18 cellular contexts compared by ENCODE assay signal in the genomic region with DNA sequence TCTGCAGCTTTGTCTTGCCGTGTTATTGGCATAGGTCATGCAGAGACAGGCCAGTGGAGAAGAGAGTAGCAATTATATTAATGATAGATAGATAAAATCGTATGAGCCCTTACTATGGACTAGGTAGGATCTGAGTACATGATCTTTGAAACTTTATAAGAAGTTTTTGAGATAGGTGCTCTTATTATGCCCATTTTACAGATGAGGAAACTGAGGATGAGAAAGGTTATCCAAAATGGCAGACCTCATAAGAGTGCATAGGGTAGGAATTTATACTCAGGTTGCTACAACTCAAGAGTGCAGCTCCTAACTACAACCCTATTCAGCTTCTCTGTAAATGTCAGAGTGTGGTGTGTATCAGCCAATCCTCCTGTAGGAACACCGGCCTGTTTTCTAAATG.
"Had no signal": no experiment of that assay in that cellular context is flagged by ENCODE, and none has a peak within 500 bp of the region (broad histone marks: within the 10 kb centered on the region; RNA-seq: fewer than 3 reads in every experiment).

No MANE protein-coding gene starts in this region.

- DNase-seq: activated CD8-positive, alpha-beta memory T cell treated with anti-CD3 and anti-CD28 coated beads, Interleukin-2, amount 50 U/mL, for 48 hours; activated naive CD8-positive, alpha-beta T cell treated with anti-CD3 and anti-CD28 coated beads, Interleukin-2, amount 50 U/mL, for 24 hours; activated T-cell treated with anti-CD3 and anti-CD28 coated beads, Interleukin-2, amount 50 U/mL, for 24 hours; dermis blood vessel endothelial cell; effector CD4-positive, alpha-beta T cell; gastrocnemius medialis; glutamatergic neuron; left ventricle myocardium inferior; mucosa of descending colon; ovary; right lobe of liver; stimulated activated CD4-positive, alpha-beta T cell treated with anti-CD3 and anti-CD28 coated beads, Interleukin-2, amount 100 ng/mL, for 48 hours; stimulated activated naive CD8-positive, alpha-beta T cell treated with anti-CD3 and anti-CD28 coated beads, Interleukin-15, Interleukin-2, amounts not matched to agents 100 U/mL and 50 U/mL, for 24 hours; testis; transverse colon had no signal

- H3K36me3 ChIP-seq: gastrocnemius medialis, left ventricle myocardium inferior, ovary, right lobe of liver, transverse colon had no signal

- H3K27ac ChIP-seq: gastrocnemius medialis, left ventricle myocardium inferior, ovary, right lobe of liver, testis, transverse colon, VCaP had no signal

- H3K4me1 ChIP-seq: gastrocnemius medialis, left ventricle myocardium inferior, right lobe of liver, testis, transverse colon had no signal

- H3K27me3 ChIP-seq: gastrocnemius medialis, ovary, right lobe of liver, testis had no signal

- ATAC-seq: gastrocnemius medialis; mucosa of descending colon; natural killer cell treated with Interleukin-12 subunit alpha and Interleukin-12 subunit beta and Interleukin-15 and Interleukin-18, amount 100 ng/mL, for 72 hours; right lobe of liver; stimulated activated naive CD8-positive, alpha-beta T cell treated with anti-CD3 and anti-CD28 coated beads, Interleukin-15, Interleukin-2, amounts not matched to agents 100 U/mL and 50 U/mL, for 24 hours had no signal

- H3K9me3 ChIP-seq: gastrocnemius medialis, left ventricle myocardium inferior, mucosa of descending colon, ovary, right lobe of liver, testis, transverse colon had no signal

- H3K4me3 ChIP-seq: gastrocnemius medialis, left ventricle myocardium inferior, lung, mucosa of descending colon, ovary, right lobe of liver, testis, transverse colon had no signal
